In genomic region chr9:34437006-34437925, GRCh38 we compare ENCODE assay signal across 9 cellular contexts. TPM values are rescaled to one million over a fixed set of nuclear protein-coding genes. Genes with fewer than 3 reads are reported as not detected.
DNase-seq lines count a peak whose midpoint lies in the region; ATAC-seq and TF ChIP-seq lines count a peak whose summit lies in the region.
"Had no signal": no experiment of that assay in that cellular context is flagged by ENCODE, and none has a peak within 500 bp of the region (broad histone marks: within the 10 kb centered on the region; RNA-seq: fewer than 3 reads in every experiment).

No MANE protein-coding gene starts in this region.

- H3K4me3 ChIP-seq in NT2/D1 (ENCODE audit: insufficient read length, low read depth) (no peak overlapping the region), fibroblast of pulmonary artery (replicated peaks; ENCODE audit: low read depth, low read length) (no peak overlapping the region), neuronal stem cell (ENCODE audit: low read length in 2 of 2) (no peak overlapping the region)

- no peaks in the 10 kb centered on the region for H3K27me3 ChIP-seq in NT2/D1 (ENCODE audit: insufficient read depth, insufficient read length)
- no peaks in the 10 kb centered on the region for H3K27me3 ChIP-seq in neuronal stem cell (ENCODE audit: control insufficient read depth in 3 of 3, insufficient read depth in 3 of 3, low read depth in 1 of 3, low read length in 3 of 3)

- H3K36me3 ChIP-seq in NT2/D1 (ENCODE audit: insufficient read depth, insufficient read length, low read length) (peaks cover 5% of the 10 kb centered on the region), neuronal stem cell (replicated peaks in 1 of 2; ENCODE audit: control insufficient read depth in 2 of 2, insufficient read depth in 2 of 2, low read length in 2 of 2) (peaks cover 0 to 10% of the 10 kb centered on the region in 2 donors)

- H3K4me1 Mint-ChIP-seq in activated T-cell treated with anti-CD3 and anti-CD28 coated beads, Interleukin-2, amount 50 U/mL, for 24 hours (ENCODE audit: low read depth), result peaks cover 16% of the 10 kb centered on the region

- H2BK120ac ChIP-seq in neuronal stem cell (ENCODE audit: low read depth, low read length), result no peak overlapping the region

- no peak overlapping the region for H2AK5ac ChIP-seq in neuronal stem cell (ENCODE audit: low read depth, low read length)

- H3K9me3 ChIP-seq in NT2/D1 (ENCODE audit: insufficient read depth, low read length) (no peaks in the 10 kb centered on the region), neuronal stem cell (replicated peaks in 1 of 2; ENCODE audit: control insufficient read depth in 2 of 2, insufficient read depth in 1 of 2, low read depth in 1 of 2, low read length in 2 of 2) (no peaks in the 10 kb centered on the region)

- no peak overlapping the region for H2AFZ ChIP-seq in neuronal stem cell (ENCODE audit: low read length)

- no peak overlapping the region for H3K27ac Mint-ChIP-seq in activated T-cell treated with anti-CD3 and anti-CD28 coated beads, Interleukin-2, amount 50 U/mL, for 24 hours
- H3K27ac Mint-ChIP-seq: activated naive CD4-positive, alpha-beta T cell treated with anti-CD3 and anti-CD28 coated beads, Interleukin-2, amount 50 U/mL, for 24 hours had no signal

- DNase-seq in ELF-1 (ENCODE audit: low read depth, low spot score), result peak; percentile 76
- peak in 41 of 76 experiments; percentile 3 to 62 (median 23) for DNase-seq in HUDEP-2 (lab: John Stamatoyannopoulos, UW; ENCODE audit: unreplicated experiment in 76 of 76)
- peak; percentile 87 for DNase-seq in NT2/D1 (ENCODE audit: low read depth, low spot score)
- peak; percentile 59 for DNase-seq in activated T-cell treated with anti-CD3 and anti-CD28 coated beads, Interleukin-2, amount 50 U/mL, for 24 hours
- DNase-seq in fibroblast of pulmonary artery (ENCODE audit: low read depth), result peak; percentile 91
- peak; percentile 77 for DNase-seq in neuronal stem cell (ENCODE audit: low spot score)
- peak; percentile 60 for DNase-seq in ureter (ENCODE audit: low spot score)

- no peak overlapping the region for H3K23ac ChIP-seq in neuronal stem cell (ENCODE audit: low read depth, low read length, poor library complexity)

- H2BK15ac ChIP-seq in neuronal stem cell (ENCODE audit: low read length), result no peak overlapping the region

- ATAC-seq in GM19397 (IDR thresholded peaks at IDR 0.05; ENCODE audit: unreplicated experiment), result no peak

- H3K27ac ChIP-seq in neuronal stem cell (replicated peaks; ENCODE audit: low read length), result no peak overlapping the region

- no peak overlapping the region for H3K18ac ChIP-seq in neuronal stem cell (ENCODE audit: low read length)

- no peak overlapping the region for H2BK12ac ChIP-seq in neuronal stem cell (ENCODE audit: low read length)

- H3K4ac ChIP-seq in neuronal stem cell (ENCODE audit: low read length), result no peak overlapping the region

- H3K4me2 ChIP-seq in neuronal stem cell (ENCODE audit: insufficient read depth, low read length, poor library complexity, severe bottlenecking), result no peak overlapping the region

- H3K9ac ChIP-seq in NT2/D1 (ENCODE audit: insufficient read length, low read depth), result no peak overlapping the region
- no peak overlapping the region for H3K9ac ChIP-seq in neuronal stem cell (ENCODE audit: low read depth, low read length, poor library complexity)

- no peak overlapping the region for H3K4me3 Mint-ChIP-seq in activated T-cell treated with anti-CD3 and anti-CD28 coated beads, Interleukin-2, amount 50 U/mL, for 24 hours
- H3K4me3 Mint-ChIP-seq: activated naive CD4-positive, alpha-beta T cell treated with anti-CD3 and anti-CD28 coated beads, Interleukin-2, amount 50 U/mL, for 24 hours had no signal

- H4K8ac ChIP-seq in neuronal stem cell (ENCODE audit: low read depth, low read length), result no peak overlapping the region

- H2BK5ac ChIP-seq in neuronal stem cell (ENCODE audit: low read length), result no peak overlapping the region

- no peaks in the 10 kb centered on the region for H3K27me3 Mint-ChIP-seq in activated T-cell treated with anti-CD3 and anti-CD28 coated beads, Interleukin-2, amount 50 U/mL, for 24 hours
- H3K27me3 Mint-ChIP-seq: activated naive CD4-positive, alpha-beta T cell treated with anti-CD3 and anti-CD28 coated beads, Interleukin-2, amount 50 U/mL, for 24 hours had no signal

- peaks cover 7% of the 10 kb centered on the region for H3K36me3 Mint-ChIP-seq in activated T-cell treated with anti-CD3 and anti-CD28 coated beads, Interleukin-2, amount 50 U/mL, for 24 hours (ENCODE audit: low read depth)

- no peak overlapping the region for H3K14ac ChIP-seq in neuronal stem cell (ENCODE audit: low read length)

- WGBS in neuronal stem cell (ENCODE audit: extremely low coverage in 2 of 2, insufficient read length in 2 of 2, insufficient replicate concordance in 1 of 2), 2 donors, result no CpG with 5 or more reads among the region's 14 CpGs

- no peaks in the 10 kb centered on the region for H3K79me1 ChIP-seq in neuronal stem cell (ENCODE audit: low read depth, low read length)

- H3K4me1 ChIP-seq in NT2/D1 (ENCODE audit: insufficient read depth, insufficient read length), result no peaks in the 10 kb centered on the region
- no peaks in the 10 kb centered on the region for H3K4me1 ChIP-seq in neuronal stem cell (ENCODE audit: control insufficient read depth in 2 of 2, insufficient read depth in 1 of 2, low read depth in 1 of 2, low read length in 2 of 2)

- H3K9me3 Mint-ChIP-seq in activated T-cell treated with anti-CD3 and anti-CD28 coated beads, Interleukin-2, amount 50 U/mL, for 24 hours, result no peaks in the 10 kb centered on the region
- H3K9me3 Mint-ChIP-seq: activated naive CD4-positive, alpha-beta T cell treated with anti-CD3 and anti-CD28 coated beads, Interleukin-2, amount 50 U/mL, for 24 hours had no signal

- H4K91ac ChIP-seq in neuronal stem cell (ENCODE audit: low read depth, low read length, poor library complexity), result no peak overlapping the region

- TF ChIP-seq CTCF in fibroblast of pulmonary artery (IDR thresholded peaks at IDR 0.05; ENCODE audit: low read length, missing control alignments), result peak; percentile 80

RNA-seq across cellular contexts. Expression of gene FAM219A, which starts 21.1 kb away (rescaled TPM):
- polyA plus RNA-seq in neuronal stem cell (2013, experiment 1 of 2), result 6.8 TPM
- 7.5 TPM for polyA plus RNA-seq in neuronal stem cell (2013, experiment 2 of 2)
- 22.3 TPM for total RNA-seq in ureter

RNA-seq across cellular contexts. Expression of gene DNAI1, which starts 21.3 kb away (rescaled TPM):
- polyA plus RNA-seq in neuronal stem cell (2013, experiment 1 of 2), result 0.99 TPM
- 1.3 TPM for polyA plus RNA-seq in neuronal stem cell (2013, experiment 2 of 2)
- not detected for total RNA-seq in ureter

Comparison
In these comparisons a context has a peak if more than half of its experiments do, and no peak if none do; other contexts are left out.
1. DNase-seq: peak in every context shown above with its lines; median percentile 91 in fibroblast of pulmonary artery; 87 in NT2/D1; 77 in neuronal stem cell; 76 in ELF-1; 60 in ureter; 59 in activated T-cell treated with anti-CD3 and anti-CD28 coated beads, Interleukin-2, amount 50 U/mL, for 24 hours; 23 in HUDEP-2.